ENCODE assay signal across 10 cellular contexts in genomic region chr2:149585317-149585885, GRCh38. TPM values are rescaled to one million over a fixed set of nuclear protein-coding genes. Genes with fewer than 3 reads are reported as not detected.
DNase-seq lines count a peak whose midpoint lies in the region; ATAC-seq and TF ChIP-seq lines count a peak whose summit lies in the region.
"Had no signal": no experiment of that assay in that cellular context is flagged by ENCODE, and none has a peak within 500 bp of the region (broad histone marks: within the 10 kb centered on the region; RNA-seq: fewer than 3 reads in every experiment).

No MANE protein-coding gene starts in this region.

- H3K36me3 ChIP-seq in skeletal muscle satellite cell (ENCODE audit: insufficient read depth, low read length), result peaks cover 46% of the 10 kb centered on the region

- H3K4me3 ChIP-seq in foreskin fibroblast (ENCODE audit: low read depth in 1 of 2, low read length in 2 of 2) (peak overlapping the region; percentile 90 to 98), skeletal muscle satellite cell (ENCODE audit: low read length) (peak overlapping the region; percentile 83)

- H3K27ac Mint-ChIP-seq in activated T-cell treated with anti-CD3 and anti-CD28 coated beads, Interleukin-2, amount 50 U/mL, for 24 hours, result no peak overlapping the region
- H3K27ac Mint-ChIP-seq in activated CD4-positive, alpha-beta memory T cell treated with anti-CD3 and anti-CD28 coated beads, Interleukin-2, amount 10 ng/mL, durations not matched to agents 7 days and 5 days, result no peak overlapping the region

- intact Hi-C loops in head of caudate nucleus (cut with DNase I), result no loop called here

- CTCF ChIA-PET in activated CD4-positive, alpha-beta memory T cell treated with anti-CD3 and anti-CD28 coated beads, Interleukin-2, amount 10 ng/mL, durations not matched to agents 7 days and 5 days (lab: Charles Lee), result interaction anchor here (1.0 to 2.5 kb wide), 2 partner anchors 13 kb away, joined by 4 to 16 read pairs; no protein-coding TSS in a partner anchor

- peak overlapping the region; percentile 98 for H3K4me3 Mint-ChIP-seq in activated T-cell treated with anti-CD3 and anti-CD28 coated beads, Interleukin-2, amount 50 U/mL, for 24 hours
- H3K4me3 Mint-ChIP-seq in activated CD4-positive, alpha-beta memory T cell treated with anti-CD3 and anti-CD28 coated beads, Interleukin-2, amount 10 ng/mL, durations not matched to agents 7 days and 5 days, result peak overlapping the region; percentile 82

- peaks cover 68% of the 10 kb centered on the region for H3K36me3 Mint-ChIP-seq in activated T-cell treated with anti-CD3 and anti-CD28 coated beads, Interleukin-2, amount 50 U/mL, for 24 hours (ENCODE audit: low read depth)
- H3K36me3 Mint-ChIP-seq in activated CD4-positive, alpha-beta memory T cell treated with anti-CD3 and anti-CD28 coated beads, Interleukin-2, amount 10 ng/mL, durations not matched to agents 7 days and 5 days (ENCODE audit: low read depth), result peaks cover 60% of the 10 kb centered on the region

- H3K9me3 ChIP-seq in skeletal muscle satellite cell (replicated peaks; ENCODE audit: low read length), result no peaks in the 10 kb centered on the region

- POLR2A ChIA-PET in activated CD4-positive, alpha-beta memory T cell treated with anti-CD3 and anti-CD28 coated beads, Interleukin-2, amount 10 ng/mL, durations not matched to agents 7 days and 5 days (lab: Charles Lee), result interaction anchor here (1.2 to 2.6 kb wide), 4 partner anchors 20 to 1676 kb away, joined by 4 to 12 read pairs (median 8); partner anchors contain the start of gene RBM43

- no peak for TF ChIP-seq CTCF in foreskin fibroblast (IDR thresholded peaks at IDR 0.05; ENCODE audit: low read depth, low read length)

- peaks cover 56% of the 10 kb centered on the region for H3K4me1 Mint-ChIP-seq in activated T-cell treated with anti-CD3 and anti-CD28 coated beads, Interleukin-2, amount 50 U/mL, for 24 hours (ENCODE audit: low read depth)
- peaks cover 52% of the 10 kb centered on the region for H3K4me1 Mint-ChIP-seq in activated CD4-positive, alpha-beta memory T cell treated with anti-CD3 and anti-CD28 coated beads, Interleukin-2, amount 10 ng/mL, durations not matched to agents 7 days and 5 days

- ATAC-seq in GM18909 (IDR thresholded peaks at IDR 0.05; ENCODE audit: poor library complexity, unreplicated experiment), result no peak
- no peak for ATAC-seq in HG03457 (IDR thresholded peaks at IDR 0.05; ENCODE audit: unreplicated experiment)

- H3K9me3 Mint-ChIP-seq in activated T-cell treated with anti-CD3 and anti-CD28 coated beads, Interleukin-2, amount 50 U/mL, for 24 hours, result no peaks in the 10 kb centered on the region
- H3K9me3 Mint-ChIP-seq in activated CD4-positive, alpha-beta memory T cell treated with anti-CD3 and anti-CD28 coated beads, Interleukin-2, amount 10 ng/mL, durations not matched to agents 7 days and 5 days, result no peaks in the 10 kb centered on the region

- H3K27me3 Mint-ChIP-seq in activated T-cell treated with anti-CD3 and anti-CD28 coated beads, Interleukin-2, amount 50 U/mL, for 24 hours, result peaks cover 9% of the 10 kb centered on the region
- H3K27me3 Mint-ChIP-seq in activated CD4-positive, alpha-beta memory T cell treated with anti-CD3 and anti-CD28 coated beads, Interleukin-2, amount 10 ng/mL, durations not matched to agents 7 days and 5 days, result peaks cover 5% of the 10 kb centered on the region

- peak overlapping the region; percentile 81 for H3K4me2 ChIP-seq in skeletal muscle satellite cell (ENCODE audit: low read length)

- H3K9ac ChIP-seq in skeletal muscle satellite cell (ENCODE audit: low read depth, low read length), result peak overlapping the region; percentile 97

- no peaks in the 10 kb centered on the region for H3K27me3 ChIP-seq in skeletal muscle satellite cell (ENCODE audit: control insufficient read depth, insufficient read depth, low read length)

- no peak for DNase-seq in activated T-cell treated with anti-CD3 and anti-CD28 coated beads, Interleukin-2, amount 50 U/mL, for 24 hours
- DNase-seq in activated T-cell treated with anti-CD3 and anti-CD28 coated beads, Interleukin-2, amount 50 U/mL, for 48 hours, result no peak
- DNase-seq in activated CD4-positive, alpha-beta memory T cell treated with anti-CD3 and anti-CD28 coated beads, Interleukin-2, amount 10 ng/mL, durations not matched to agents 7 days and 5 days, result no peak
- DNase-seq in foreskin fibroblast, result no peak
- DNase-seq in head of caudate nucleus, result no peak
- DNase-seq: NK-92 treated with Interleukin-12 subunit alpha and Interleukin-12 subunit beta, amount 100 ng/mL, for 24 hours; stimulated activated CD4-positive, alpha-beta T cell treated with anti-CD3 and anti-CD28 coated beads, Interleukin-2, amount 100 ng/mL, for 48 hours had no signal

- H3K4me1 ChIP-seq in skeletal muscle satellite cell (ENCODE audit: control insufficient read depth, insufficient read depth, low read length), result peaks cover 20% of the 10 kb centered on the region

RNA-seq across cellular contexts. Expression of gene MMADHC, which starts 2.2 kb away (rescaled TPM):
- 100 to 1,000 TPM; 112 to 113 TPM for total RNA-seq in activated CD4-positive, alpha-beta memory T cell treated with anti-CD3 and anti-CD28 coated beads, Interleukin-2, amount 10 ng/mL, durations not matched to agents 7 days and 5 days
- total RNA-seq in skeletal muscle satellite cell (2012; rRNA removed), result 150 and 168 TPM in 2 replicates
